27 cellular contexts compared by ENCODE assay signal in genomic region chr3:8254489-8254888, GRCh38.
"Had no signal": no experiment of that assay in that cellular context is flagged by ENCODE, and none has a peak within 500 bp of the region (broad histone marks: within the 10 kb centered on the region; RNA-seq: fewer than 3 reads in every experiment).

No MANE protein-coding gene starts in this region.

- H3K9me3 Mint-ChIP-seq: T-helper 2 cell treated with Interferon-gamma antibody and Interleukin-4, amounts not matched to agents 5 μg/mL and 100 μg/mL, for 36 hours had no signal

- H3K27ac ChIP-seq: cardiac muscle cell, colonic mucosa, heart right ventricle, left ventricle myocardium inferior, neutrophil, right lobe of liver, testis, transverse colon, uterus had no signal

- H3K4me3 ChIP-seq: cardiac muscle cell, colonic mucosa, heart right ventricle, left ventricle myocardium inferior, lung, mucosa of descending colon, right lobe of liver, testis, transverse colon, uterus had no signal

- ATAC-seq: heart right ventricle; mucosa of descending colon; natural killer cell treated with Interleukin-12 subunit alpha and Interleukin-12 subunit beta and Interleukin-15 and Interleukin-18, amount 100 ng/mL, for 72 hours; right lobe of liver had no signal

- H3K36me3 ChIP-seq: cardiac muscle cell, colonic mucosa, heart right ventricle, left ventricle myocardium inferior, neutrophil, right lobe of liver, transverse colon, uterus had no signal

- H3K4me1 ChIP-seq: colonic mucosa, left ventricle myocardium inferior, right lobe of liver, testis, transverse colon, uterus had no signal

- H3K27ac Mint-ChIP-seq: activated naive CD8-positive, alpha-beta T cell; natural killer cell treated with Interleukin-12 subunit alpha and Interleukin-12 subunit beta and Interleukin-15 and Interleukin-18, amount 100 ng/mL, for 72 hours; T-helper 2 cell treated with Interferon-gamma antibody and Interleukin-4, amounts not matched to agents 5 μg/mL and 100 μg/mL, for 36 hours had no signal

- H3K9me3 ChIP-seq: colonic mucosa, left ventricle myocardium inferior, mucosa of descending colon, neutrophil, right lobe of liver, testis, transverse colon, uterus had no signal

- H3K4me3 Mint-ChIP-seq: activated naive CD8-positive, alpha-beta T cell; natural killer cell treated with Interleukin-12 subunit alpha and Interleukin-12 subunit beta and Interleukin-15 and Interleukin-18, amount 100 ng/mL, for 72 hours; T-helper 2 cell treated with Interferon-gamma antibody and Interleukin-4, amounts not matched to agents 5 μg/mL and 100 μg/mL, for 36 hours had no signal

- H3K27me3 ChIP-seq: cardiac muscle cell, colonic mucosa, heart right ventricle, neutrophil, right lobe of liver, testis, transverse colon, uterus had no signal

- H3K36me3 Mint-ChIP-seq: activated naive CD8-positive, alpha-beta T cell; natural killer cell treated with Interleukin-12 subunit alpha and Interleukin-12 subunit beta and Interleukin-15 and Interleukin-18, amount 100 ng/mL, for 72 hours had no signal

- DNase-seq: activated CD4-positive, alpha-beta T cell treated with anti-CD3 and anti-CD28 coated beads for 48 hours; activated CD4-positive, alpha-beta T cell treated with anti-CD3 and anti-CD28 coated beads, Interleukin-2, amount 50 U/mL, for 48 hours; activated CD4-positive, CD25-positive, alpha-beta regulatory T cell; activated CD8-positive, alpha-beta memory T cell treated with anti-CD3 and anti-CD28 coated beads for 24 hours; activated effector memory CD4-positive, alpha-beta T cell treated with Interleukin-2 at 50 U/mL for 16 hours; activated naive CD4-positive, alpha-beta T cell treated with Interleukin-2 at 50 U/mL for 16 hours; anterior cingulate cortex; cerebellar nuclear complex; colonic mucosa; effector CD8-positive, alpha-beta T cell; foreskin fibroblast; heart right ventricle; left ventricle myocardium inferior; mucosa of descending colon; right lobe of liver; stimulated activated CD4-positive, alpha-beta T cell treated with anti-CD3 and anti-CD28 coated beads, Interleukin-2, amount 100 ng/mL, for 48 hours; stimulated activated naive CD4-positive, alpha-beta T cell treated with Interleukin-2 at 50 U/mL for 16 hours; T-helper 1 cell; testis; transverse colon; uterus had no signal
